11 cellular contexts compared by ENCODE assay signal in genomic region chr13:109160887-109161669, GRCh38.
DNase-seq lines count a peak whose midpoint lies in the region; ATAC-seq and TF ChIP-seq lines count a peak whose summit lies in the region.
"Had no signal": no experiment of that assay in that cellular context is flagged by ENCODE, and none has a peak within 500 bp of the region (broad histone marks: within the 10 kb centered on the region; RNA-seq: fewer than 3 reads in every experiment).

No MANE protein-coding gene starts in this region.

- H3K79me2 ChIP-seq in osteoblast (ENCODE audit: insufficient read depth, low read length), result no peaks in the 10 kb centered on the region

- no peak overlapping the region for H3K9ac ChIP-seq in BLaER1 treated with 17β-estradiol and CSF1 and Interleukin-3, amounts not matched to agents 10 nM and 100 nM

- POLR2A ChIA-PET in RWPE1 (lab: Yijun Ruan, JAX; ENCODE audit: low non-redundant PET), result no interaction called here

- TF ChIP-seq CTCF in RWPE1 (conservative IDR thresholded peaks at IDR 0.05; ENCODE audit: low read depth), result no peak
- TF ChIP-seq CTCF in osteoblast (IDR thresholded peaks at IDR 0.05; ENCODE audit: extremely low read depth, low read depth, low read length), result no peak

- no peak overlapping the region for H3K4me3 ChIP-seq in BLaER1 treated with 17β-estradiol and CSF1 and Interleukin-3, amounts not matched to agents 10 nM and 100 nM
- no peak overlapping the region for H3K4me3 ChIP-seq in osteoblast (ENCODE audit: insufficient read depth, low read length)
- H3K4me3 ChIP-seq: body of pancreas, left ventricle myocardium inferior had no signal

- intact Hi-C loops in sciatic nerve (cut with DNase I), result no loop called here

- no peaks in the 10 kb centered on the region for H3K9me3 ChIP-seq in BLaER1 treated with 17β-estradiol and CSF1 and Interleukin-3, amounts not matched to agents 10 nM and 100 nM (replicated peaks in 1 of 11)
- no peaks in the 10 kb centered on the region for H3K9me3 ChIP-seq in osteoblast (ENCODE audit: low read depth, low read length)
- H3K9me3 ChIP-seq: body of pancreas, left ventricle myocardium inferior had no signal

- CTCF ChIA-PET in RWPE1 (lab: Yijun Ruan, JAX), result interaction anchor here (0.5 to 0.7 kb wide), 2 partner anchors 62 to 223 kb away, joined by 3 read pairs; no protein-coding TSS in a partner anchor

- peak; percentile 14 for ATAC-seq in GM19043 (IDR thresholded peaks at IDR 0.05; ENCODE audit: low read depth, unreplicated experiment)
- peak; percentile 23 for ATAC-seq in HG02943 (IDR thresholded peaks at IDR 0.05; ENCODE audit: low read depth, unreplicated experiment)
- no peak for ATAC-seq in HG02623 (IDR thresholded peaks at IDR 0.05; ENCODE audit: unreplicated experiment)
- ATAC-seq in sciatic nerve, result no peak
- ATAC-seq: body of pancreas had no signal

- H3K4me2 ChIP-seq in BLaER1 treated with 17β-estradiol and CSF1 and Interleukin-3, amounts not matched to agents 10 nM and 100 nM, result peak overlapping the region in 7 of 11 experiments; percentile 54 to 77 (median 68); a peak in 11 of 22 replicates
- no peak overlapping the region for H3K4me2 ChIP-seq in osteoblast (ENCODE audit: insufficient read depth, low read length)

- H2AFZ ChIP-seq in osteoblast (ENCODE audit: low read length), result no peak overlapping the region

- no peaks in the 10 kb centered on the region for H3K27me3 ChIP-seq in BLaER1 treated with 17β-estradiol and CSF1 and Interleukin-3, amounts not matched to agents 10 nM and 100 nM
- H3K27me3 ChIP-seq in osteoblast (ENCODE audit: insufficient read depth, low read length), result no peaks in the 10 kb centered on the region
- H3K27me3 ChIP-seq: body of pancreas had no signal

- no peak overlapping the region for H3K27ac ChIP-seq in BLaER1 treated with 17β-estradiol and CSF1 and Interleukin-3, amounts not matched to agents 10 nM and 100 nM
- H3K27ac ChIP-seq in RWPE1 (peak overlapping the region; percentile 46; the same call in 1 of the 2 replicates), osteoblast (ENCODE audit: low read depth, low read length) (no peak overlapping the region)
- H3K27ac ChIP-seq: body of pancreas, left ventricle myocardium inferior had no signal

- no peaks in the 10 kb centered on the region for H3K36me3 ChIP-seq in BLaER1 treated with 17β-estradiol and CSF1 and Interleukin-3, amounts not matched to agents 10 nM and 100 nM
- H3K36me3 ChIP-seq in osteoblast (ENCODE audit: insufficient read depth, low read length), result no peaks in the 10 kb centered on the region
- H3K36me3 ChIP-seq: left ventricle myocardium inferior had no signal

- peak; percentile 19 for DNase-seq in RWPE1 (ENCODE audit: low spot score)
- DNase-seq in osteoblast (ENCODE audit: insufficient read length, low spot score, missing footprints), result no peak
- no peak for DNase-seq in NCI-H1417 (lab: John Stamatoyannopoulos, UW)
- no peak for DNase-seq in sciatic nerve (ENCODE audit: low spot score)
- DNase-seq: body of pancreas, left ventricle myocardium inferior, NCI-H226 had no signal

- H3K4me1 ChIP-seq in BLaER1 treated with 17β-estradiol and CSF1 and Interleukin-3, amounts not matched to agents 10 nM and 100 nM, result peaks cover 9 to 43% (median 34%) of the 10 kb centered on the region in 10 experiments
- peaks cover 13% of the 10 kb centered on the region for H3K4me1 ChIP-seq in osteoblast (ENCODE audit: insufficient read depth, low read length)
- H3K4me1 ChIP-seq: body of pancreas had no signal

- no peaks in the 10 kb centered on the region; a peak in 1 of 22 replicates for H4K20me1 ChIP-seq in BLaER1 treated with 17β-estradiol and CSF1 and Interleukin-3, amounts not matched to agents 10 nM and 100 nM
- no peaks in the 10 kb centered on the region for H4K20me1 ChIP-seq in osteoblast (ENCODE audit: insufficient read depth, low read length)

Comparison
In these comparisons a context has a peak if more than half of its experiments do, and no peak if none do; other contexts are left out.
1. ATAC-seq: peak in GM19043 (single experiment) and HG02943 (single experiment); none in HG02623 (single experiment) and sciatic nerve (single experiment).